Comparison of ENCODE assay signal across 8 cellular contexts in genomic region chr14:81453166-81453766, GRCh38. TPM values are rescaled to one million over a fixed set of nuclear protein-coding genes. Genes with fewer than 3 reads are reported as not detected.
A peak's percentile ranks its signal among the peaks of the same experiment; 100 is the strongest.
DNase-seq lines count a peak whose midpoint lies in the region; ATAC-seq, FAIRE-seq and TF ChIP-seq lines count a peak whose summit lies in the region.

No MANE protein-coding gene starts in this region.

- peak; percentile 70 for ATAC-seq in GM19438 (IDR thresholded peaks at IDR 0.05; ENCODE audit: low read depth, unreplicated experiment)
- peak; percentile 41 for ATAC-seq in HG03469 (IDR thresholded peaks at IDR 0.05; ENCODE audit: unreplicated experiment)
- no peak for ATAC-seq in HG03521 (IDR thresholded peaks at IDR 0.05; ENCODE audit: unreplicated experiment)

- H3K9ac ChIP-seq in NT2/D1 (ENCODE audit: insufficient read length, low read depth), result no peak overlapping the region

- no peak overlapping the region for H3K4me3 Mint-ChIP-seq in Calu3 (ENCODE audit: low read depth, unreplicated experiment)
- no peak overlapping the region for H3K4me3 Mint-ChIP-seq in activated T-helper 2 cell treated with anti-CD3 and anti-CD28 coated beads, Interferon-gamma antibody, Interleukin-2, Interleukin-4, amounts not matched to agents 10 μg/mL and 5 μg/mL and 100 μg/mL, durations not matched to agents 14 hours and 24 hours and 36 hours (ENCODE audit: low read depth)

- no peaks in the 10 kb centered on the region for H3K9me3 Mint-ChIP-seq in Calu3 (ENCODE audit: low read depth, unreplicated experiment)
- no peaks in the 10 kb centered on the region for H3K9me3 Mint-ChIP-seq in activated T-helper 2 cell treated with anti-CD3 and anti-CD28 coated beads, Interferon-gamma antibody, Interleukin-2, Interleukin-4, amounts not matched to agents 10 μg/mL and 5 μg/mL and 100 μg/mL, durations not matched to agents 14 hours and 24 hours and 36 hours

- CTCF ChIA-PET in Calu3 (lab: Charles Lee), result interaction anchor here (0.9 to 3.8 kb wide), 3 partner anchors 18 to 184 kb away, joined by 3 to 22 read pairs (median 4); no protein-coding TSS in a partner anchor

- no peaks in the 10 kb centered on the region for H3K27me3 ChIP-seq in NT2/D1 (ENCODE audit: insufficient read depth, insufficient read length)

- no peaks in the 10 kb centered on the region for H3K36me3 ChIP-seq in NT2/D1 (ENCODE audit: insufficient read depth, insufficient read length, low read length)

- no peak overlapping the region for H3K4me3 ChIP-seq in NT2/D1 (ENCODE audit: insufficient read length, low read depth)

- H3K4me1 ChIP-seq in NT2/D1 (ENCODE audit: insufficient read depth, insufficient read length), result no peaks in the 10 kb centered on the region

- DNase-seq in Calu3, result peak; percentile 64
- peak; percentile 38 for DNase-seq in NT2/D1 (ENCODE audit: low read depth, low spot score)
- DNase-seq in activated T-helper 2 cell treated with anti-CD3 and anti-CD28 coated beads, Interferon-gamma antibody, Interleukin-2, Interleukin-4, amounts not matched to agents 10 μg/mL and 5 μg/mL and 100 μg/mL, durations not matched to agents 14 hours and 24 hours and 36 hours (ENCODE audit: low spot score), result peak; percentile 23
- DNase-seq in frontal cortex (ENCODE audit: low spot score in 2 of 2), result peak; percentile 41 to 56
- DNase-seq in pons (ENCODE audit: low spot score), result peak; percentile 79

- no peaks in the 10 kb centered on the region for H3K36me3 Mint-ChIP-seq in Calu3 (ENCODE audit: insufficient read depth, unreplicated experiment)
- no peaks in the 10 kb centered on the region for H3K36me3 Mint-ChIP-seq in activated T-helper 2 cell treated with anti-CD3 and anti-CD28 coated beads, Interferon-gamma antibody, Interleukin-2, Interleukin-4, amounts not matched to agents 10 μg/mL and 5 μg/mL and 100 μg/mL, durations not matched to agents 14 hours and 24 hours and 36 hours (ENCODE audit: low read depth)

- no peaks in the 10 kb centered on the region for H3K4me1 Mint-ChIP-seq in Calu3 (ENCODE audit: low read depth, unreplicated experiment)
- H3K4me1 Mint-ChIP-seq in activated T-helper 2 cell treated with anti-CD3 and anti-CD28 coated beads, Interferon-gamma antibody, Interleukin-2, Interleukin-4, amounts not matched to agents 10 μg/mL and 5 μg/mL and 100 μg/mL, durations not matched to agents 14 hours and 24 hours and 36 hours (ENCODE audit: low read depth), result peaks cover 3% of the 10 kb centered on the region

- intact Hi-C loops in Calu3 (cut with micrococcal nuclease; ENCODE audit: unreplicated experiment), result loop anchor here (1.0 kb wide), 1 partner anchor 184 kb away; no protein-coding TSS in a partner anchor
- intact Hi-C loops in activated T-helper 2 cell treated with anti-CD3 and anti-CD28 coated beads, Interferon-gamma antibody, Interleukin-2, Interleukin-4, amounts not matched to agents 10 μg/mL and 5 μg/mL and 100 μg/mL, durations not matched to agents 14 hours and 24 hours and 36 hours (cut with micrococcal nuclease), result loop anchor here (1.0 to 10.0 kb wide), 2 partner anchors 184 to 498 kb away; partner anchors contain the start of gene TSHR

- no peaks in the 10 kb centered on the region for H3K9me3 ChIP-seq in NT2/D1 (ENCODE audit: insufficient read depth, low read length)

- BruUV-seq in Calu3 (replicated peaks; lab: Mats Ljungman, UMichigan), result no TSS peak

- FAIRE-seq in frontal cortex (lab: Jason Lieb, UNC), result peak; percentile 69

- no peak overlapping the region for H3K27ac Mint-ChIP-seq in Calu3 (ENCODE audit: unreplicated experiment)
- H3K27ac Mint-ChIP-seq in activated T-helper 2 cell treated with anti-CD3 and anti-CD28 coated beads, Interferon-gamma antibody, Interleukin-2, Interleukin-4, amounts not matched to agents 10 μg/mL and 5 μg/mL and 100 μg/mL, durations not matched to agents 14 hours and 24 hours and 36 hours, result no peak overlapping the region

- no peaks in the 10 kb centered on the region for H3K27me3 Mint-ChIP-seq in Calu3 (ENCODE audit: unreplicated experiment)
- H3K27me3 Mint-ChIP-seq in activated T-helper 2 cell treated with anti-CD3 and anti-CD28 coated beads, Interferon-gamma antibody, Interleukin-2, Interleukin-4, amounts not matched to agents 10 μg/mL and 5 μg/mL and 100 μg/mL, durations not matched to agents 14 hours and 24 hours and 36 hours (ENCODE audit: low read depth), result peaks cover 5% of the 10 kb centered on the region

- peak; percentile 72 for TF ChIP-seq CTCF in Calu3 (IDR thresholded peaks at IDR 0.05; ENCODE audit: unreplicated experiment)

RNA-seq across cellular contexts. Expression of gene STON2, which starts 53.1 kb away (rescaled TPM):
- total RNA-seq in Calu3 (2022) (28.2 and 39.3 TPM in 2 replicates), frontal cortex (19.2 TPM)
- total RNA-seq in activated T-helper 2 cell treated with anti-CD3 and anti-CD28 coated beads, Interferon-gamma antibody, Interleukin-2, Interleukin-4, amounts not matched to agents 10 μg/mL and 5 μg/mL and 100 μg/mL, durations not matched to agents 14 hours and 24 hours and 36 hours, result not detected in 2 replicates

Comparison
In these comparisons a context has a peak if more than half of its experiments do, and no peak if none do; other contexts are left out.
1. DNase-seq: peak in every context shown above with its lines; median percentile 79 in pons; 64 in Calu3; 48 in frontal cortex; 38 in NT2/D1; 23 in activated T-helper 2 cell treated with anti-CD3 and anti-CD28 coated beads, Interferon-gamma antibody, Interleukin-2, Interleukin-4, amounts not matched to agents 10 μg/mL and 5 μg/mL and 100 μg/mL, durations not matched to agents 14 hours and 24 hours and 36 hours.
2. RNA of gene STON2, which starts 53.1 kb away (total RNA-seq): 28.2 to 39.3 TPM in Calu3 and 19.2 TPM in frontal cortex (single experiment); not detected in activated T-helper 2 cell treated with anti-CD3 and anti-CD28 coated beads, Interferon-gamma antibody, Interleukin-2, Interleukin-4, amounts not matched to agents 10 μg/mL and 5 μg/mL and 100 μg/mL, durations not matched to agents 14 hours and 24 hours and 36 hours; every median in the first group is over 10 times any median in the second.